In genomic region chr11:68997995-68998348, GRCh38 we compare ENCODE assay signal across 1 cellular context.
TF ChIP-seq lines count a peak whose summit lies in the region.

No MANE protein-coding gene starts in this region.

TF ChIP-seq in HepG2, 621 proteins besides CTCF, POLR2A, EP300 and RAD21:
- peak; percentile 89; the same call in 1 of the 2 replicates for TF ChIP-seq ZNF329 (CRISPR knock-in tag; IDR thresholded peaks at IDR 0.05; ENCODE audit: low read depth)
- no peak for TF ChIP-seq ZNF841 (CRISPR knock-in tag; IDR thresholded peaks at IDR 0.05; ENCODE audit: borderline replicate concordance)
- TF ChIP-seq, protein P1, sequence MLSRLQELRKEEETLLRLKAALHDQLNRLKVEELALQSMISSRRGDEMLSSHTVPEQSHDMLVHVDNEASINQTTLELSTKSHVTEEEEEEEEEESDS (CRISPR knock-in tag; IDR thresholded peaks at IDR 0.05; ENCODE audit: borderline replicate concordance): no peak
- TF ChIP-seq TAF15 (IDR thresholded peaks at IDR 0.05; ENCODE audit: low read depth, low read length, poor library complexity, severe bottlenecking): no peak
- TF ChIP-seq POLR2AphosphoS2 (IDR thresholded peaks at IDR 0.05; ENCODE audit: low read depth, low read length): no peak
- TF ChIP-seq KMT2A (CRISPR knock-in tag; IDR thresholded peaks at IDR 0.05): no peak
- no peak for TF ChIP-seq ZNF337 (CRISPR knock-in tag; IDR thresholded peaks at IDR 0.05; ENCODE audit: borderline replicate concordance, low read depth)
- TF ChIP-seq, protein P2, sequence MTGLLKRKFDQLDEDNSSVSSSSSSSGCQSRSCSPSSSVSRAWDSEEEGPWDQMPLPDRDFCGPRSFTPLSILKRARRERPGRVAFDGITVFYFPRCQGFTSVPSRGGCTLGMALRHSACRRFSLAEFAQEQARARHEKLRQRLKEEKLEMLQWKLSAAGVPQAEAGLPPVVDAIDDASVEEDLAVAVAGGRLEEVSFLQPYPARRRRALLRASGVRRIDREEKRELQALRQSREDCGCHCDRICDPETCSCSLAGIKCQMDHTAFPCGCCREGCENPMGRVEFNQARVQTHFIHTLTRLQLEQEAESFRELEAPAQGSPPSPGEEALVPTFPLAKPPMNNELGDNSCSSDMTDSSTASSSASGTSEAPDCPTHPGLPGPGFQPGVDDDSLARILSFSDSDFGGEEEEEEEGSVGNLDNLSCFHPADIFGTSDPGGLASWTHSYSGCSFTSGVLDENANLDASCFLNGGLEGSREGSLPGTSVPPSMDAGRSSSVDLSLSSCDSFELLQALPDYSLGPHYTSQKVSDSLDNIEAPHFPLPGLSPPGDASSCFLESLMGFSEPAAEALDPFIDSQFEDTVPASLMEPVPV (CRISPR knock-in tag; IDR thresholded peaks at IDR 0.05): no peak
- TF ChIP-seq ZFP36L1 (CRISPR knock-in tag; IDR thresholded peaks at IDR 0.05): no peak
